ENCODE assay signal across 8 cellular contexts in genomic region chr4:139295317-139296299, GRCh38. TPM values are rescaled to one million over a fixed set of nuclear protein-coding genes. Genes with fewer than 3 reads are reported as not detected.
A peak's percentile ranks its signal among the peaks of the same experiment; 100 is the strongest.
DNase-seq lines count a peak whose midpoint lies in the region; ATAC-seq and TF ChIP-seq lines count a peak whose summit lies in the region.

No MANE protein-coding gene starts in this region.

- TF ChIP-seq CTCF in lung (IDR thresholded peaks at IDR 0.05; ENCODE audit: control extremely low read depth, extremely low read depth) = peak; percentile 98

- H3K36me3 ChIP-seq in CD4-positive, CD25-positive, alpha-beta regulatory T cell (ENCODE audit: control insufficient read depth, insufficient read depth, low read length) = peaks cover 22% of the 10 kb centered on the region
- H3K36me3 ChIP-seq in lung (ENCODE audit: control insufficient read depth in 2 of 2, insufficient read depth in 2 of 2, low read length in 2 of 2) = peaks cover 0 to 3% of the 10 kb centered on the region in 2 donors

- ATAC-seq in CD4-positive, CD25-positive, alpha-beta regulatory T cell (ENCODE audit: low read depth in 2 of 2) = peak; percentile 97 to 99
- ATAC-seq in GM19397 (IDR thresholded peaks at IDR 0.05; ENCODE audit: unreplicated experiment) (peak; percentile 97), HG03565 (IDR thresholded peaks at IDR 0.05; ENCODE audit: unreplicated experiment) (peak; percentile 88), lung (ENCODE audit: insufficient read depth, low FRiP score) (peak; percentile 97)

- peaks cover 11% of the 10 kb centered on the region for H3K36me3 Mint-ChIP-seq in CD4-positive, CD25-positive, alpha-beta regulatory T cell

- H3K4me3 Mint-ChIP-seq in CD4-positive, CD25-positive, alpha-beta regulatory T cell = peak overlapping the region; percentile 90 to 94 (median 93)

- peak overlapping the region; percentile 88 for H3K27ac ChIP-seq in CD4-positive, CD25-positive, alpha-beta regulatory T cell (ENCODE audit: insufficient read depth, low read length, poor library complexity, severe bottlenecking)
- H3K27ac ChIP-seq in lung (ENCODE audit: low read depth in 1 of 2, low read length in 1 of 2) = peak overlapping the region; percentile 81 to 97

- peak overlapping the region; percentile 89 for H3K4me3 ChIP-seq in CD4-positive, CD25-positive, alpha-beta regulatory T cell (ENCODE audit: low read depth, low read length)
- H3K4me3 ChIP-seq in lung = peak overlapping the region; percentile 96

- H3K4me1 Mint-ChIP-seq in CD4-positive, CD25-positive, alpha-beta regulatory T cell = peaks cover 14 to 51% (median 21%) of the 10 kb centered on the region in 4 donors

- DNase-seq in CD4-positive, CD25-positive, alpha-beta regulatory T cell = peak; percentile 93 to 95 (median 95)
- DNase-seq in NCI-H748 treated with DMSO at 0.1 percent for 48 hours (lab: John Stamatoyannopoulos, UW) (peak; percentile 79), ecto neural progenitor cell (ENCODE audit: low spot score) (peak; percentile 97), lung (ENCODE audit: low spot score) (peak; percentile 98)
- peak; percentile 98 to 99 for DNase-seq in activated CD4-positive, alpha-beta T cell treated with anti-CD3 and anti-CD28 coated beads, Interleukin-2, amount 50 U/mL, for 48 hours
- peak; percentile 93 to 99 (median 98) for DNase-seq in stimulated activated CD4-positive, alpha-beta T cell treated with anti-CD3 and anti-CD28 coated beads, TNF-alpha, amount 100 ng/mL, for 24 hours (ENCODE audit: low read depth in 3 of 3)

- H3K4me1 ChIP-seq in CD4-positive, CD25-positive, alpha-beta regulatory T cell (ENCODE audit: control insufficient read depth, insufficient read depth, low read length, poor library complexity, severe bottlenecking) = peaks cover 30% of the 10 kb centered on the region
- peaks cover 0 to 4% of the 10 kb centered on the region in 2 donors for H3K4me1 ChIP-seq in lung (ENCODE audit: control insufficient read depth in 2 of 2, insufficient read depth in 2 of 2, low read length in 2 of 2)

- peak overlapping the region; percentile 95 to 98 (median 98) for H3K27ac Mint-ChIP-seq in CD4-positive, CD25-positive, alpha-beta regulatory T cell

- H3K9me3 Mint-ChIP-seq in CD4-positive, CD25-positive, alpha-beta regulatory T cell = no peaks in the 10 kb centered on the region

- no peaks in the 10 kb centered on the region for H3K9me3 ChIP-seq in CD4-positive, CD25-positive, alpha-beta regulatory T cell (ENCODE audit: control insufficient read depth in 2 of 2, low read length in 2 of 2)
- H3K9me3 ChIP-seq in lung (ENCODE audit: control insufficient read depth in 2 of 2, insufficient read depth in 1 of 2, low read length in 1 of 2) = no peaks in the 10 kb centered on the region

- 2 to 4% methylated on average over 49 to 53 of the region's 53 CpGs for WGBS in lung, 2 donors

- no peaks in the 10 kb centered on the region for H3K27me3 Mint-ChIP-seq in CD4-positive, CD25-positive, alpha-beta regulatory T cell

- no peaks in the 10 kb centered on the region for H3K27me3 ChIP-seq in CD4-positive, CD25-positive, alpha-beta regulatory T cell (ENCODE audit: control insufficient read depth, insufficient read depth, low read length)
- H3K27me3 ChIP-seq in lung (ENCODE audit: control insufficient read depth, insufficient read depth) = no peaks in the 10 kb centered on the region

RNA-seq across cellular contexts. Expression of gene NAA15, which starts 5.7 kb away (rescaled TPM):
- total RNA-seq in CD4-positive, CD25-positive, alpha-beta regulatory T cell = 48.8 TPM
- polyA plus RNA-seq in CD4-positive, CD25-positive, alpha-beta regulatory T cell = 10 to 100 TPM; 32.5 to 46.8 (median 35.1) TPM
- total RNA-seq in lung = 10 to 100 TPM; 35.1 to 41.3 TPM
- polyA plus RNA-seq in lung = 10 to 100 TPM in 1 of 2 donors, 1 to 10 TPM in 1; 5.7 to 10.5 TPM

RNA-seq across cellular contexts. Expression of gene NDUFC1, which starts 6.7 kb away (rescaled TPM):
- 23.2 TPM for total RNA-seq in CD4-positive, CD25-positive, alpha-beta regulatory T cell
- polyA plus RNA-seq in CD4-positive, CD25-positive, alpha-beta regulatory T cell = 100 to 1,000 TPM; 174 to 207 (median 191) TPM
- total RNA-seq in lung = 10 to 100 TPM; 45.0 to 46.9 TPM
- 100 to 1,000 TPM in 1 of 2 donors, 10 to 100 TPM in 1; 57.2 to 122 TPM for polyA plus RNA-seq in lung

RNA-seq across cellular contexts. Expression of gene MGARP, which starts 15.6 kb away (rescaled TPM):
- total RNA-seq in CD4-positive, CD25-positive, alpha-beta regulatory T cell = 0.49 TPM
- polyA plus RNA-seq in CD4-positive, CD25-positive, alpha-beta regulatory T cell = under 1 TPM in 3 of 4 donors, not detected in 1; 0.18 to 0.37 (median 0.37) TPM
- under 1 TPM; 0.26 to 0.46 TPM for total RNA-seq in lung
- polyA plus RNA-seq in lung = under 1 TPM; 0.17 to 0.87 TPM

Comparison
In these comparisons a context has a peak if more than half of its experiments do, and no peak if none do; other contexts are left out.
1. Peak in every context shown above with its lines: DNase-seq, ATAC-seq, H3K4me3 ChIP-seq and H3K27ac ChIP-seq.